In the genomic region with DNA sequence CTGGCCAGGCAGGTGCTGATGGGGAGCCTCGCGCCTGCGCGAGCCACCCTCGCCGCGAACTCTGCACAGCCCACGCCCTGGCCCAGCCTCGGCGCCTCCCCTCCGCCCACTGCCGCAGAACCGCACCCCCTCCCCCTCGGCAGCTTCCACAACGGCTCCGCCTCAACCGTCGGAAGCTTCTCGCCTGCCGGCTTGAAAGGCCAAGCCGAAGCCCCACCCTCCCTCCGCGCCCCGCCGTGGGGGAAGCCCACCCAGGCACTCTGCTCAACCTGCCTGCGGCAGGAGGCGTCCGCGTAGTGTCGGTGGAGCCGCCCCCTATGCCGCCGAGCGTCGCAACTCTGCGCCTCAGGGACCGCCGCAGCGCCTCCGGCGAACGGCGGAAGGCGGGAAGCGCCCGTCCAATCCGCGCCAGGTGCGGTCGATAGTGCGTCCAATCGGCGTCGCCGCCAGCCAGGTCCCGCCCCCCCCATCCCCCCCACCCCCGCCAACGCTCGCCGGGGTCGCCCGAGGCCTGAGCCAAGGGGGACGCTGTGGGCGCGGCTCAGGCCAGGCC, we compare ENCODE assay signal across 8 cellular contexts. TPM values are rescaled to one million over a fixed set of nuclear protein-coding genes. Genes with fewer than 3 reads are reported as not detected.
A peak's percentile ranks its signal among the peaks of the same experiment; 100 is the strongest.
DNase-seq lines count a peak whose midpoint lies in the region; ATAC-seq and TF ChIP-seq lines count a peak whose summit lies in the region.

A gene with protein sequence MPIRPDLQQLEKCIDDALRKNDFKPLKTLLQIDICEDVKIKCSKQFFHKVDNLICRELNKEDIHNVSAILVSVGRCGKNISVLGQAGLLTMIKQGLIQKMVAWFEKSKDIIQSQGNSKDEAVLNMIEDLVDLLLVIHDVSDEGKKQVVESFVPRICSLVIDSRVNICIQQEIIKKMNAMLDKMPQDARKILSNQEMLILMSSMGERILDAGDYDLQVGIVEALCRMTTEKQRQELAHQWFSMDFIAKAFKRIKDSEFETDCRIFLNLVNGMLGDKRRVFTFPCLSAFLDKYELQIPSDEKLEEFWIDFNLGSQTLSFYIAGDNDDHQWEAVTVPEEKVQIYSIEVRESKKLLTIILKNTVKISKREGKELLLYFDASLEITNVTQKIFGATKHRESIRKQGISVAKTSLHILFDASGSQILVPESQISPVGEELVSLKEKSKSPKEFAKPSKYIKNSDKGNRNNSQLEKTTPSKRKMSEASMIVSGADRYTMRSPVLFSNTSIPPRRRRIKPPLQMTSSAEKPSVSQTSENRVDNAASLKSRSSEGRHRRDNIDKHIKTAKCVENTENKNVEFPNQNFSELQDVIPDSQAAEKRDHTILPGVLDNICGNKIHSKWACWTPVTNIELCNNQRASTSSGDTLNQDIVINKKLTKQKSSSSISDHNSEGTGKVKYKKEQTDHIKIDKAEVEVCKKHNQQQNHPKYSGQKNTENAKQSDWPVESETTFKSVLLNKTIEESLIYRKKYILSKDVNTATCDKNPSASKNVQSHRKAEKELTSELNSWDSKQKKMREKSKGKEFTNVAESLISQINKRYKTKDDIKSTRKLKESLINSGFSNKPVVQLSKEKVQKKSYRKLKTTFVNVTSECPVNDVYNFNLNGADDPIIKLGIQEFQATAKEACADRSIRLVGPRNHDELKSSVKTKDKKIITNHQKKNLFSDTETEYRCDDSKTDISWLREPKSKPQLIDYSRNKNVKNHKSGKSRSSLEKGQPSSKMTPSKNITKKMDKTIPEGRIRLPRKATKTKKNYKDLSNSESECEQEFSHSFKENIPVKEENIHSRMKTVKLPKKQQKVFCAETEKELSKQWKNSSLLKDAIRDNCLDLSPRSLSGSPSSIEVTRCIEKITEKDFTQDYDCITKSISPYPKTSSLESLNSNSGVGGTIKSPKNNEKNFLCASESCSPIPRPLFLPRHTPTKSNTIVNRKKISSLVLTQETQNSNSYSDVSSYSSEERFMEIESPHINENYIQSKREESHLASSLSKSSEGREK (N-terminal part only) (minus strand): TSS at position 342 of the 553 bp plus-strand sequence. CDS start 11,224 bp downstream, outside the sequence.

- peaks cover 8 to 9% of the 10 kb centered on the region in 2 donors for H3K4me1 ChIP-seq in lung (ENCODE audit: control insufficient read depth in 2 of 2, insufficient read depth in 2 of 2, low read length in 2 of 2)

- DNase-seq in BJ (ENCODE audit: low read depth) (no peak), dermis blood vessel endothelial cell (peak; percentile 49), lung (ENCODE audit: low spot score) (no peak), NCI-H187 treated with DMSO at 0.1 percent for 48 hours (lab: John Stamatoyannopoulos, UW) (no peak)
- DNase-seq in activated CD4-positive, alpha-beta T cell treated with anti-CD3 and anti-CD28 coated beads for 4 hours = peak; percentile 57 to 67
- DNase-seq in stimulated activated CD8-positive, alpha-beta memory T cell treated with anti-CD3 and anti-CD28 coated beads, Interleukin-2, amount 100 ng/mL, for 48 hours (ENCODE audit: low read depth in 2 of 2) = peak; percentile 36 to 47
- DNase-seq in NK-92 treated with Interleukin-12 subunit alpha and Interleukin-12 subunit beta, amount 100 ng/mL, for 24 hours (lab: John Stamatoyannopoulos, UW) = no peak

- ATAC-seq in HG02973 (IDR thresholded peaks at IDR 0.05; ENCODE audit: unreplicated experiment) = peak; percentile 44
- no peak for ATAC-seq in lung (ENCODE audit: insufficient read depth, low FRiP score)

- POLR2A ChIA-PET in BJ (lab: Charles Lee) = no interaction called here

- no peaks in the 10 kb centered on the region for H3K9me3 ChIP-seq in lung (ENCODE audit: control insufficient read depth in 2 of 2, insufficient read depth in 1 of 2, low read length in 1 of 2)

- H3K36me3 ChIP-seq in BJ (ENCODE audit: control insufficient read depth, insufficient read depth, low read length) (no peaks in the 10 kb centered on the region), lung (ENCODE audit: control insufficient read depth in 2 of 2, insufficient read depth in 2 of 2, low read length in 2 of 2) (no peaks in the 10 kb centered on the region)

- peak within 1 kb of the TSS; percentile 57 for H3K4me3 ChIP-seq in BJ (ENCODE audit: low read depth, low read length)
- peak within 1 kb of the TSS; percentile 69 for H3K4me3 ChIP-seq in lung

- no peaks in the 10 kb centered on the region for H3K27me3 ChIP-seq in BJ (ENCODE audit: control insufficient read depth, insufficient read depth, low read length)
- no peaks in the 10 kb centered on the region for H3K27me3 ChIP-seq in lung (ENCODE audit: control insufficient read depth, insufficient read depth)

- TF ChIP-seq CTCF in BJ (IDR thresholded peaks at IDR 0.05; ENCODE audit: insufficient read depth, low read depth, low read length) (no peak), lung (IDR thresholded peaks at IDR 0.05; ENCODE audit: control extremely low read depth, extremely low read depth) (no peak)

- peak within 1 kb of the TSS; percentile 44 to 51 for H3K27ac ChIP-seq in lung (ENCODE audit: low read depth in 1 of 2, low read length in 1 of 2)

- CTCF ChIA-PET in BJ (lab: Yijun Ruan, JAX) = interaction anchor here (0.6 to 3.5 kb wide), 14 partner anchors 9 to 146 kb away, joined by 3 to 26 read pairs (median 4); no protein-coding TSS in a partner anchor

- 31 to 49% methylated on average over 47 to 65 of the region's 65 CpGs for WGBS in lung, 2 donors

RNA-seq across cellular contexts. Expression of the gene that starts here (rescaled TPM):
- polyA plus RNA-seq in BJ (2011; rRNA removed) = 0.47 and 1.2 TPM in 2 replicates
- polyA minus RNA-seq in BJ (2011; rRNA and poly(A)+ RNA removed) = 0.09 and 0.72 TPM in 2 replicates
- 1.7 and 3.1 TPM in 2 replicates for total RNA-seq in dermis blood vessel endothelial cell
- 1 to 10 TPM; 1.9 to 6.7 TPM for total RNA-seq in lung
- polyA plus RNA-seq in lung = 1 to 10 TPM; 1.0 to 3.1 TPM

Comparison
In these comparisons a context has a peak if more than half of its experiments do, and no peak if none do; other contexts are left out.
1. DNase-seq: peak in activated CD4-positive, alpha-beta T cell treated with anti-CD3 and anti-CD28 coated beads for 4 hours (2 of 2), dermis blood vessel endothelial cell (single experiment) and stimulated activated CD8-positive, alpha-beta memory T cell treated with anti-CD3 and anti-CD28 coated beads, Interleukin-2, amount 100 ng/mL, for 48 hours (2 of 2); none in BJ (single experiment), lung (single experiment), NK-92 treated with Interleukin-12 subunit alpha and Interleukin-12 subunit beta, amount 100 ng/mL, for 24 hours (single experiment) and NCI-H187 treated with DMSO at 0.1 percent for 48 hours (single experiment).